Comparison of ENCODE assay signal across 8 cellular contexts in the genomic region with DNA sequence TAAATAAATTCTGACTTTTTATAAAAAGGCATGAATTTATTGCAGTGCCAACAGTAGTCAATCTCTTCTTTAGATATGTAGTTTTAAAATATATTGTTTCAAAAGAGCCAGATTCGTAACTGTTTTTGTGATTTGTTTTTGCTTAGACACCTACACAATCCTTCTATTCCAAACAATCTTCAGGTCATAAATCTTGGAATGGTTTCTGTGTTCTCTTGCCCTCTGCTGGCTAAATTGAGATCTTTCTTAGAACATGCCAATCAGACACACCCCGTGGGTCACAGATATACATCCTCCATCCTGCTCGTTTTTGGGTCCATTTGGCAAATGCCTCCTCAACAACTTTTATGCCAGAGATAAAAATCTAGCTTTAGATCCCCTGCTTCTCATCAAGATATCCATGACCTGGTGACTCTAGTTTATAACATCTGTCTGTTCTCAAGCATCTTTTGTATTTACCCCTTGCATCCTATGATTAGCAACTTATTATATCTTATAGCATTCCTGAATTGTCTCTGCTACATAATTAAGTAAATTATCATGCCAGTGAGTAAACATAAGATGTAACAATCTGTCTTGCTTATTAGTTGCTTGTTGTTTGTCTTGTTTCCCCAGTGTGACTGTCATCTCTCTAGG. TPM values are rescaled to one million over a fixed set of nuclear protein-coding genes. Genes with fewer than 3 reads are reported as not detected.
DNase-seq lines count a peak whose midpoint lies in the region; ATAC-seq and TF ChIP-seq lines count a peak whose summit lies in the region.

No MANE protein-coding gene starts in this region.

- 6 to 8% methylated on average over 3 of the region's 3 CpGs for WGBS in tibial nerve, 2 donors

- DNase-seq in cardiac muscle cell (ENCODE audit: low read depth in 1 of 2, low spot score in 1 of 2) (peak; percentile 53 to 60), cardiac septum (ENCODE audit: low spot score) (no peak), NB4 (ENCODE audit: low read depth) (peak; percentile 63), SW 1271 (lab: John Stamatoyannopoulos, UW) (peak; percentile 12 to 67), left ventricle myocardium inferior (no peak), tibial nerve (ENCODE audit: low spot score in 2 of 2) (no peak), coronary artery (ENCODE audit: low spot score) (no peak)

- H3K4me3 ChIP-seq in cardiac muscle cell (no peak overlapping the region), NB4 (ENCODE audit: low read depth, low read length) (no peak overlapping the region), left ventricle myocardium inferior (no peak overlapping the region), tibial nerve (no peak overlapping the region), coronary artery (no peak overlapping the region)

- H3K9me3 ChIP-seq in cardiac muscle cell (ENCODE audit: low read depth) (no peaks in the 10 kb centered on the region), left ventricle myocardium inferior (replicated peaks) (peaks cover 5% of the 10 kb centered on the region), tibial nerve (no peaks in the 10 kb centered on the region)

- H3K4me1 ChIP-seq in cardiac muscle cell (ENCODE audit: low read depth) = no peaks in the 10 kb centered on the region
- no peaks in the 10 kb centered on the region for H3K4me1 ChIP-seq in left ventricle myocardium inferior
- H3K4me1 ChIP-seq in tibial nerve = peaks cover 0 to 9% (median 0%) of the 10 kb centered on the region in 4 donors

- no peak for TF ChIP-seq EP300 in tibial nerve (IDR thresholded peaks at IDR 0.05)

- H3K27me3 ChIP-seq in cardiac muscle cell = peaks cover 22% of the 10 kb centered on the region
- H3K27me3 ChIP-seq in left ventricle myocardium inferior (ENCODE audit: low read depth) = no peaks in the 10 kb centered on the region
- no peaks in the 10 kb centered on the region for H3K27me3 ChIP-seq in tibial nerve

- TF ChIP-seq POLR2A in NB4 (IDR thresholded peaks at IDR 0.05; ENCODE audit: extremely low read depth, insufficient read length) (no peak), tibial nerve (IDR thresholded peaks at IDR 0.05) (no peak)

- no peak overlapping the region for H3K27ac ChIP-seq in cardiac muscle cell
- H3K27ac ChIP-seq in left ventricle myocardium inferior (replicated peaks) = no peak overlapping the region
- H3K27ac ChIP-seq in tibial nerve = no peak overlapping the region
- no peak overlapping the region for H3K27ac ChIP-seq in coronary artery

- TF ChIP-seq CTCF in cardiac muscle cell (IDR thresholded peaks at IDR 0.05; ENCODE audit: low read depth, low read length) = peak; percentile 58
- peak; percentile 68 for TF ChIP-seq CTCF in NB4 (IDR thresholded peaks at IDR 0.05; ENCODE audit: low read depth, low read length)
- peak; percentile 72 for TF ChIP-seq CTCF in left ventricle myocardium inferior (IDR thresholded peaks at IDR 0.05; ENCODE audit: borderline replicate concordance)
- peak; percentile 22 to 61 (median 42) for TF ChIP-seq CTCF in tibial nerve (IDR thresholded peaks at IDR 0.05)
- TF ChIP-seq CTCF in coronary artery (IDR thresholded peaks at IDR 0.05) = no peak

- no peaks in the 10 kb centered on the region for H3K36me3 ChIP-seq in cardiac muscle cell
- H3K36me3 ChIP-seq in left ventricle myocardium inferior = no peaks in the 10 kb centered on the region
- H3K36me3 ChIP-seq in tibial nerve = no peaks in the 10 kb centered on the region

- ATAC-seq in HG03135 (IDR thresholded peaks at IDR 0.05; ENCODE audit: unreplicated experiment) = no peak

- intact Hi-C loops in cardiac septum (cut with DNase I) = loop anchor here (5.0 to 10.0 kb wide), 3 partner anchors 80 to 658 kb away; no protein-coding TSS in a partner anchor
- intact Hi-C loops in left ventricle myocardium inferior (cut with micrococcal nuclease) = loop anchor here (5.0 to 10.0 kb wide), 2 partner anchors 37 to 660 kb away; a partner anchor contains a TSS

RNA-seq across cellular contexts. Expression of a gene that starts 35.3 kb away (rescaled TPM):
- total RNA-seq in cardiac muscle cell = 22.9 and 43.3 TPM in 2 replicates
- polyA plus RNA-seq in cardiac muscle cell = 30.8 and 46.2 TPM in 2 replicates
- 51.2 TPM for total RNA-seq in cardiac septum
- 24.6 TPM for total RNA-seq in left ventricle myocardium inferior
- 100 to 1,000 TPM in 2 of 4 donors, 10 to 100 TPM in 2; 85.2 to 116 (median 102) TPM for total RNA-seq in tibial nerve

Comparison
In these comparisons a context has a peak if more than half of its experiments do, and no peak if none do; other contexts are left out.
1. DNase-seq: peak in cardiac muscle cell (2 of 2), NB4 (single experiment) and SW 1271 (2 of 2); none in cardiac septum (single experiment), left ventricle myocardium inferior (single experiment), tibial nerve (0 of 2) and coronary artery (single experiment).